ENCODE assay signal across 11 cellular contexts in genomic region chr7:16915405-16915804, GRCh38. TPM values are rescaled to one million over a fixed set of nuclear protein-coding genes. Genes with fewer than 3 reads are reported as not detected.
DNase-seq lines count a peak whose midpoint lies in the region; ATAC-seq and TF ChIP-seq lines count a peak whose summit lies in the region.
"Had no signal": no experiment of that assay in that cellular context is flagged by ENCODE, and none has a peak within 500 bp of the region (broad histone marks: within the 10 kb centered on the region; RNA-seq: fewer than 3 reads in every experiment).

No MANE protein-coding gene starts in this region.

- no peaks in the 10 kb centered on the region for H4K20me1 ChIP-seq in PC-9 (ENCODE audit: insufficient read depth)

- BruUV-seq in PC-9 (replicated peaks; lab: Mats Ljungman, UMichigan) = no TSS peak

- H3K9me2 ChIP-seq in PC-9 (ENCODE audit: insufficient read depth) = no peaks in the 10 kb centered on the region

- POLR2A ChIA-PET in PC-9 (lab: Charles Lee; ENCODE audit: unreplicated experiment) = no interaction called here

- peak overlapping the region; percentile 5; the same call in 1 of the 2 replicates for H3K4me3 ChIP-seq in PC-9
- H3K4me3 ChIP-seq in skeletal muscle satellite cell (ENCODE audit: low read length) = no peak overlapping the region

- peak overlapping the region; percentile 71 for H3K27ac ChIP-seq in PC-9
- H3K27ac ChIP-seq: 22Rv1 had no signal

- H3K4me2 ChIP-seq in PC-9 (peak overlapping the region; percentile 54), skeletal muscle satellite cell (ENCODE audit: low read length) (peak overlapping the region; percentile 58)

- H3K9ac ChIP-seq in skeletal muscle satellite cell (ENCODE audit: low read depth, low read length) = no peak overlapping the region

- H3K4me1 ChIP-seq in PC-9 (replicated peaks; ENCODE audit: insufficient read depth) (peaks cover 56% of the 10 kb centered on the region), skeletal muscle satellite cell (ENCODE audit: control insufficient read depth, insufficient read depth, low read length) (peaks cover 30% of the 10 kb centered on the region)

- no peak overlapping the region for H2AFZ ChIP-seq in PC-9

- CTCF ChIA-PET in PC-9 (lab: Charles Lee) = interaction anchor here (1.0 kb wide), 1 partner anchor 15 kb away, joined by 8 read pairs; no protein-coding TSS in a partner anchor

- no peaks in the 10 kb centered on the region for H3K27me3 ChIP-seq in PC-9 (ENCODE audit: insufficient read depth, low read depth)
- no peaks in the 10 kb centered on the region for H3K27me3 ChIP-seq in skeletal muscle satellite cell (ENCODE audit: control insufficient read depth, insufficient read depth, low read length)

- H3K79me2 ChIP-seq in PC-9 (ENCODE audit: low read depth) = no peaks in the 10 kb centered on the region

- H3K9me3 ChIP-seq in PC-9 (ENCODE audit: insufficient read depth, low read depth) (peaks cover 9% of the 10 kb centered on the region), skeletal muscle satellite cell (replicated peaks; ENCODE audit: low read length) (no peaks in the 10 kb centered on the region)

- H3K36me3 ChIP-seq in PC-9 (ENCODE audit: low read depth) (peaks cover 4% of the 10 kb centered on the region; the same call in 1 of the 2 replicates), skeletal muscle satellite cell (ENCODE audit: insufficient read depth, low read length) (no peaks in the 10 kb centered on the region)

- peaks cover 40% of the 10 kb centered on the region for H3F3A ChIP-seq in PC-9 (ENCODE audit: insufficient read depth, low read depth)

- ATAC-seq in esophagus mucosa (peak; percentile 86), GM21447 (IDR thresholded peaks at IDR 0.05; ENCODE audit: unreplicated experiment) (no peak)

- intact Hi-C loops in PC-9 (cut with micrococcal nuclease; ENCODE audit: unreplicated experiment) = loop anchor here (1.0 to 5.0 kb wide), 9 partner anchors 10 to 838 kb away; partner anchors contain the start of genes ANKMY2, BZW2, CRPPA and TSPAN13

- DNase-seq in NOMO-1 treated with DMSO at 0.1 percent for 48 hours (lab: John Stamatoyannopoulos, UW; ENCODE audit: unreplicated experiment) = peak; percentile 36
- DNase-seq in NOMO-1 treated with dmso at 0.1 percent for 144 hours (lab: John Stamatoyannopoulos, UW; ENCODE audit: unreplicated experiment) = no peak
- DNase-seq in PC-9 = peak; percentile 84 to 100
- DNase-seq in nucleus accumbens (lab: John Stamatoyannopoulos, UW) = no peak
- DNase-seq in stimulated activated CD4-positive, alpha-beta T cell treated with anti-CD3 and anti-CD28 coated beads, Interleukin-4, amount 100 ng/mL, for 4 hours = no peak
- DNase-seq: activated effector memory CD4-positive, alpha-beta T cell treated with Interleukin-2 at 50 U/mL for 16 hours; NCI-H82 had no signal

- no peak for TF ChIP-seq CTCF in PC-9 (conservative IDR thresholded peaks at IDR 0.05)

RNA-seq across cellular contexts. Expression of gene AGR3, which starts 33.6 kb away (rescaled TPM):
- 0.57 and 0.63 TPM in 2 replicates for total RNA-seq in PC-9 (2021)
- not detected for total RNA-seq in esophagus mucosa
- not detected in 2 replicates for total RNA-seq in skeletal muscle satellite cell (2012; rRNA removed)

Comparison
In these comparisons a context has a peak if more than half of its experiments do, and no peak if none do; other contexts are left out.
1. DNase-seq: peak in NOMO-1 treated with DMSO at 0.1 percent for 48 hours (single experiment) and PC-9 (2 of 2); none in NOMO-1 treated with dmso at 0.1 percent for 144 hours (single experiment), nucleus accumbens (0 of 56) and stimulated activated CD4-positive, alpha-beta T cell treated with anti-CD3 and anti-CD28 coated beads, Interleukin-4, amount 100 ng/mL, for 4 hours (0 of 2).